In genomic region chr6:17940151-17940791, GRCh38 we compare ENCODE assay signal across 14 cellular contexts. TPM values are rescaled to one million over a fixed set of nuclear protein-coding genes. Genes with fewer than 3 reads are reported as not detected.
DNase-seq lines count a peak whose midpoint lies in the region; ATAC-seq and TF ChIP-seq lines count a peak whose summit lies in the region.
"Had no signal": no experiment of that assay in that cellular context is flagged by ENCODE, and none has a peak within 500 bp of the region (broad histone marks: within the 10 kb centered on the region; RNA-seq: fewer than 3 reads in every experiment).

No MANE protein-coding gene starts in this region.

- H3K27ac Mint-ChIP-seq in HFFc6: peak overlapping the region; percentile 33
- H3K27ac Mint-ChIP-seq in activated CD4-positive, alpha-beta memory T cell treated with anti-CD3 and anti-CD28 coated beads for 36 hours: no peak overlapping the region

- H3K4me3 Mint-ChIP-seq in HFFc6: no peak overlapping the region
- no peak overlapping the region for H3K4me3 Mint-ChIP-seq in activated CD4-positive, alpha-beta memory T cell treated with anti-CD3 and anti-CD28 coated beads for 36 hours

- no peaks in the 10 kb centered on the region for H4K20me1 ChIP-seq in osteoblast (ENCODE audit: insufficient read depth, low read length)

- DNase-seq in HFFc6 (no peak), SK-N-MC (ENCODE audit: low read depth, low spot score) (peak; percentile 66), osteoblast (ENCODE audit: insufficient read length, low spot score, missing footprints) (peak; percentile 23), T-helper 2 cell (no peak)
- DNase-seq in activated CD4-positive, alpha-beta memory T cell treated with anti-CD3 and anti-CD28 coated beads for 36 hours: no peak
- DNase-seq: KBM-7, NCI-H1048, NCI-H146, NCI-H2081 treated with DMSO at 0.1 percent for 48 hours, Right ventricle myocardium superior had no signal

- H3K9me3 ChIP-seq in SK-N-MC (ENCODE audit: low read depth, low read length) (no peaks in the 10 kb centered on the region), iPS-15b (ENCODE audit: control insufficient read depth, insufficient read depth, low read length) (no peaks in the 10 kb centered on the region), osteoblast (ENCODE audit: low read depth, low read length) (no peaks in the 10 kb centered on the region)

- TF ChIP-seq CTCF in HFFc6 (IDR thresholded peaks at IDR 0.05) (no peak), osteoblast (IDR thresholded peaks at IDR 0.05; ENCODE audit: extremely low read depth, low read depth, low read length) (no peak)

- H3K36me3 ChIP-seq in SK-N-MC (ENCODE audit: insufficient read depth, low read length) (no peaks in the 10 kb centered on the region), iPS-15b (ENCODE audit: control insufficient read depth, insufficient read depth, low read length) (no peaks in the 10 kb centered on the region), osteoblast (ENCODE audit: insufficient read depth, low read length) (no peaks in the 10 kb centered on the region)

- H3K36me3 Mint-ChIP-seq in HFFc6 (ENCODE audit: low read depth): peaks cover 27% of the 10 kb centered on the region
- H3K36me3 Mint-ChIP-seq in activated CD4-positive, alpha-beta memory T cell treated with anti-CD3 and anti-CD28 coated beads for 36 hours: no peaks in the 10 kb centered on the region

- H3K4me1 Mint-ChIP-seq in HFFc6 (ENCODE audit: low read depth): peaks cover 63% of the 10 kb centered on the region
- H3K4me1 Mint-ChIP-seq in activated CD4-positive, alpha-beta memory T cell treated with anti-CD3 and anti-CD28 coated beads for 36 hours (ENCODE audit: low read depth): no peaks in the 10 kb centered on the region

- no peaks in the 10 kb centered on the region for H3K27me3 ChIP-seq in iPS-15b (ENCODE audit: control insufficient read depth, insufficient read depth, low read length)
- no peaks in the 10 kb centered on the region for H3K27me3 ChIP-seq in osteoblast (ENCODE audit: insufficient read depth, low read length)

- H3K27me3 Mint-ChIP-seq in HFFc6 (ENCODE audit: insufficient read depth): no peaks in the 10 kb centered on the region
- H3K27me3 Mint-ChIP-seq in activated CD4-positive, alpha-beta memory T cell treated with anti-CD3 and anti-CD28 coated beads for 36 hours: peaks cover 13% of the 10 kb centered on the region

- H3K9ac ChIP-seq in SK-N-MC (ENCODE audit: insufficient read length): peak overlapping the region; percentile 42
- peak overlapping the region; percentile 8 for H3K9ac ChIP-seq in iPS-15b (ENCODE audit: low read depth, low read length)

- no peak overlapping the region for H3K4me2 ChIP-seq in osteoblast (ENCODE audit: insufficient read depth, low read length)

- no peak overlapping the region for H2AFZ ChIP-seq in osteoblast (ENCODE audit: low read length)

- CTCF ChIA-PET in activated CD4-positive, alpha-beta memory T cell treated with anti-CD3 and anti-CD28 coated beads for 36 hours (lab: Charles Lee): no interaction called here

- peak overlapping the region; percentile 80 for H3K4me3 ChIP-seq in SK-N-MC
- H3K4me3 ChIP-seq in iPS-15b (ENCODE audit: low read depth, low read length): peak overlapping the region; percentile 56
- H3K4me3 ChIP-seq in osteoblast (ENCODE audit: insufficient read depth, low read length): no peak overlapping the region

- H3K9me3 Mint-ChIP-seq in HFFc6: no peaks in the 10 kb centered on the region
- H3K9me3 Mint-ChIP-seq in activated CD4-positive, alpha-beta memory T cell treated with anti-CD3 and anti-CD28 coated beads for 36 hours: no peaks in the 10 kb centered on the region

- H3K27ac ChIP-seq in SK-N-MC (peak overlapping the region; percentile 94), osteoblast (ENCODE audit: low read depth, low read length) (no peak overlapping the region)

- H3K4me1 ChIP-seq in iPS-15b (ENCODE audit: control insufficient read depth, insufficient read depth, low read length) (peaks cover 22% of the 10 kb centered on the region), osteoblast (ENCODE audit: insufficient read depth, low read length) (peaks cover 25% of the 10 kb centered on the region)

- H3K79me2 ChIP-seq in osteoblast (ENCODE audit: insufficient read depth, low read length): peaks cover 83% of the 10 kb centered on the region

- no peak for ATAC-seq in HG02973 (IDR thresholded peaks at IDR 0.05; ENCODE audit: unreplicated experiment)
- ATAC-seq: HCT116, Panc1 had no signal

- POLR2A ChIA-PET in activated CD4-positive, alpha-beta memory T cell treated with anti-CD3 and anti-CD28 coated beads for 36 hours (lab: Charles Lee): no interaction called here

- intact Hi-C loops in activated CD4-positive, alpha-beta memory T cell treated with anti-CD3 and anti-CD28 coated beads for 36 hours (cut with micrococcal nuclease): no loop called here

RNA-seq across cellular contexts. Expression of gene KIF13A, which starts 47.2 kb away (rescaled TPM):
- 10 to 100 TPM; 63.7 to 72.8 (median 66.4) TPM for total RNA-seq in HFFc6 (2021; fragmentation: NEBNext Ultra II Directional; extraction: Animal tissue kit (Norgen Biotek cat#: 25700))
- 61.5 and 90.5 TPM in 2 replicates for total RNA-seq in osteoblast
- under 1 TPM in 1 of 2 experiments, not detected in 1; 0.07 TPM for total RNA-seq in activated CD4-positive, alpha-beta memory T cell treated with anti-CD3 and anti-CD28 coated beads for 36 hours

Comparison
In these comparisons a context has a peak if more than half of its experiments do, and no peak if none do; other contexts are left out.
1. DNase-seq: peak in SK-N-MC (single experiment) and osteoblast (single experiment); none in HFFc6 (single experiment), T-helper 2 cell (0 of 5) and activated CD4-positive, alpha-beta memory T cell treated with anti-CD3 and anti-CD28 coated beads for 36 hours (single experiment).
2. RNA of gene KIF13A, which starts 47.2 kb away (total RNA-seq): 63.7 to 72.8 TPM in HFFc6 and 61.5 to 90.5 TPM in osteoblast; 0.07 TPM in activated CD4-positive, alpha-beta memory T cell treated with anti-CD3 and anti-CD28 coated beads for 36 hours; every median in the first group is over 10 times any median in the second.